Comparison of ENCODE assay signal across 21 cellular contexts in the genomic region with DNA sequence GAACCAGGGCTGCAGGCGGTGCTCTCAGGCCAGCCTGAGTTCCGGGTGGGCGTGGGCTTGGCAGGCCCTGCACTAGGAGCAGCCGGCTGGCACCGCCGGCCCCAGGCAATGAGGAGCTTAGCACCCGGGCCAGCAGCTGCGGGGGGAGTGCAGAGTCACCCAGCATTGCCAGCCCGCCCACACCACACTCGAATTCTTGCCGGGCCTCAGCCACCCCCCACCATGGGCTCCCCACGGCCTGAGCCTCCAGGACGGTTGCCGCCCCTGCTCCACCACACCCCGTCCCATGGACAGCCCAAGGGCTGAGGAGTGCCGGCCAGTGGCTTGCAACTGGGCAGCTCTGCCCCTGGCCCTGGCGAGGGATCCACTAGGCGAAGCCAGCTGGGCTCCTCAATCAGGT.
DNase-seq lines count a peak whose midpoint lies in the region; ATAC-seq, FAIRE-seq and TF ChIP-seq lines count a peak whose summit lies in the region.
"Had no signal": no experiment of that assay in that cellular context is flagged by ENCODE, and none has a peak within 500 bp of the region (broad histone marks: within the 10 kb centered on the region; RNA-seq: fewer than 3 reads in every experiment).

No MANE protein-coding gene starts in this region.

- H3K4me1 ChIP-seq in kidney (ENCODE audit: control insufficient read depth in 1 of 2, insufficient read depth in 1 of 2, low read depth in 1 of 2, low read length in 2 of 2) = no peaks in the 10 kb centered on the region
- H3K4me1 ChIP-seq in neuronal stem cell (ENCODE audit: control insufficient read depth in 2 of 2, insufficient read depth in 1 of 2, low read depth in 1 of 2, low read length in 2 of 2) = peaks cover 2 to 6% of the 10 kb centered on the region in 2 donors
- H3K4me1 ChIP-seq in aorta (ENCODE audit: control insufficient read depth in 1 of 2, insufficient read depth in 2 of 2, low read length in 2 of 2) = no peaks in the 10 kb centered on the region
- H3K4me1 ChIP-seq: A549 had no signal

- no peak overlapping the region for H4K8ac ChIP-seq in neuronal stem cell (ENCODE audit: low read depth, low read length)

- no peak overlapping the region for H2AFZ ChIP-seq in neuronal stem cell (ENCODE audit: low read length)
- H2AFZ ChIP-seq: GM23338 had no signal

- H3K27ac ChIP-seq in kidney (ENCODE audit: low read depth in 2 of 2, low read length in 2 of 2) (no peak overlapping the region), neuronal stem cell (replicated peaks; ENCODE audit: low read length) (no peak overlapping the region), aorta (ENCODE audit: low read depth in 1 of 2, low read length in 2 of 2) (no peak overlapping the region), brain microvascular endothelial cell (no peak overlapping the region)
- H3K27ac ChIP-seq: 22Rv1, A549, C4-2B had no signal

- DNase-seq in Right ventricle myocardium superior (peak; percentile 27), left ventricle myocardium superior (no peak), kidney (peak; percentile 65), neuronal stem cell (ENCODE audit: low spot score) (no peak), aorta (no peak), brain microvascular endothelial cell (no peak)
- DNase-seq in effector CD4-positive, alpha-beta T cell = no peak
- DNase-seq: AML-193; CD4-positive, alpha-beta memory T cell; DMS153; DMS79; GDM1 had no signal

- H3K79me1 ChIP-seq in neuronal stem cell (ENCODE audit: low read depth, low read length) = no peaks in the 10 kb centered on the region

- H3K9me3 ChIP-seq in kidney (ENCODE audit: control insufficient read depth in 1 of 2, low read length in 2 of 2) (no peaks in the 10 kb centered on the region), neuronal stem cell (replicated peaks in 1 of 2; ENCODE audit: control insufficient read depth in 2 of 2, insufficient read depth in 1 of 2, low read depth in 1 of 2, low read length in 2 of 2) (peaks cover 11 to 34% of the 10 kb centered on the region in 2 donors), aorta (ENCODE audit: control insufficient read depth, low read length) (peaks cover 3% of the 10 kb centered on the region)
- H3K9me3 ChIP-seq: A549 had no signal

- H3K14ac ChIP-seq in neuronal stem cell (ENCODE audit: low read length) = no peak overlapping the region

- no peak overlapping the region for H2BK120ac ChIP-seq in neuronal stem cell (ENCODE audit: low read depth, low read length)

- no peak overlapping the region for H3K9ac ChIP-seq in kidney (ENCODE audit: low read length in 2 of 2)
- no peak overlapping the region for H3K9ac ChIP-seq in neuronal stem cell (ENCODE audit: low read depth, low read length, poor library complexity)

- no peak overlapping the region for H2AK5ac ChIP-seq in neuronal stem cell (ENCODE audit: low read depth, low read length)

- no peak overlapping the region for H3K18ac ChIP-seq in neuronal stem cell (ENCODE audit: low read length)

- no peaks in the 10 kb centered on the region for H3K27me3 ChIP-seq in neuronal stem cell (ENCODE audit: control insufficient read depth in 3 of 3, insufficient read depth in 3 of 3, low read depth in 1 of 3, low read length in 3 of 3)
- no peaks in the 10 kb centered on the region for H3K27me3 ChIP-seq in aorta (ENCODE audit: control insufficient read depth in 1 of 2, insufficient read depth in 2 of 2, low read length in 1 of 2)
- no peaks in the 10 kb centered on the region for H3K27me3 ChIP-seq in brain microvascular endothelial cell (replicated peaks)

- no peak overlapping the region for H3K4ac ChIP-seq in neuronal stem cell (ENCODE audit: low read length)

- H3K36me3 ChIP-seq in kidney (ENCODE audit: control insufficient read depth in 1 of 2, insufficient read depth in 2 of 2, low read length in 2 of 2) (no peaks in the 10 kb centered on the region), neuronal stem cell (replicated peaks in 1 of 2; ENCODE audit: control insufficient read depth in 2 of 2, insufficient read depth in 2 of 2, low read length in 2 of 2) (peaks cover 0 to 3% of the 10 kb centered on the region in 2 donors), aorta (ENCODE audit: control insufficient read depth in 1 of 2, insufficient read depth in 2 of 2, low read length in 1 of 2) (no peaks in the 10 kb centered on the region), brain microvascular endothelial cell (replicated peaks) (no peaks in the 10 kb centered on the region)

- no peak for TF ChIP-seq CTCF in kidney (IDR thresholded peaks at IDR 0.05; ENCODE audit: borderline replicate concordance, extremely low read depth, insufficient read depth)
- TF ChIP-seq CTCF in brain microvascular endothelial cell (IDR thresholded peaks at IDR 0.05; ENCODE audit: low read depth, low read length, missing control alignments) = no peak

- no peak for FAIRE-seq in kidney (lab: Jason Lieb, UNC)
- FAIRE-seq: A549, GM12892, GM18507, H54 had no signal

- H3K4me2 ChIP-seq in neuronal stem cell (ENCODE audit: insufficient read depth, low read length, poor library complexity, severe bottlenecking) = no peak overlapping the region
- H3K4me2 ChIP-seq: A549, GM23338 had no signal

- in situ Hi-C loops in brain microvascular endothelial cell (cut with HindIII; ENCODE audit: low pct_ligation_motif_present, low sequenced_read_pairs) = no loop called here

- peak overlapping the region; percentile 41 for H2BK12ac ChIP-seq in neuronal stem cell (ENCODE audit: low read length)

- peak overlapping the region; percentile 43 for H3K23ac ChIP-seq in neuronal stem cell (ENCODE audit: low read depth, low read length, poor library complexity)

- ATAC-seq in Right ventricle myocardium superior (ENCODE audit: poor library complexity) (no peak), left ventricle myocardium superior (no peak), aorta (ENCODE audit: low FRiP score) (peak; percentile 38), HG03045 (IDR thresholded peaks at IDR 0.05; ENCODE audit: unreplicated experiment) (no peak)
- ATAC-seq: A549, GM23338, HCT116 had no signal

- H3K4me3 ChIP-seq in kidney (ENCODE audit: low read length in 2 of 2) (no peak overlapping the region), neuronal stem cell (ENCODE audit: low read length in 2 of 2) (no peak overlapping the region), aorta (ENCODE audit: low read length in 2 of 2) (no peak overlapping the region), brain microvascular endothelial cell (ENCODE audit: low read depth, low read length) (no peak overlapping the region)
- H3K4me3 ChIP-seq: A549, GM23338 had no signal

- H2BK15ac ChIP-seq in neuronal stem cell (ENCODE audit: low read length) = no peak overlapping the region

- no peak overlapping the region for H2BK5ac ChIP-seq in neuronal stem cell (ENCODE audit: low read length)

- intact Hi-C loops in Right ventricle myocardium superior (cut with DNase I) = no loop called here
- intact Hi-C loops in left ventricle myocardium superior (cut with micrococcal nuclease) = no loop called here
- intact Hi-C loops in kidney (cut with DNase I) = no loop called here
- intact Hi-C loops in aorta (cut with DNase I) = no loop called here

- H4K91ac ChIP-seq in neuronal stem cell (ENCODE audit: low read depth, low read length, poor library complexity) = no peak overlapping the region

- WGBS in neuronal stem cell (ENCODE audit: extremely low coverage in 2 of 2, insufficient read length in 2 of 2, insufficient replicate concordance in 1 of 2), 2 donors = no CpG with 5 or more reads among the region's 18 CpGs
- WGBS in aorta, 2 donors = 96 to 97% methylated on average over 16 to 18 of the region's 18 CpGs

Comparison
In these comparisons a context has a peak if more than half of its experiments do, and no peak if none do; other contexts are left out.
1. DNase-seq: peak in Right ventricle myocardium superior (single experiment) and kidney (single experiment); none in left ventricle myocardium superior (single experiment), neuronal stem cell (single experiment), aorta (0 of 2), brain microvascular endothelial cell (single experiment) and effector CD4-positive, alpha-beta T cell (single experiment).